25 cellular contexts compared by ENCODE assay signal in genomic region chr3:17432237-17432636, GRCh38.
DNase-seq lines count a peak whose midpoint lies in the region; ATAC-seq and TF ChIP-seq lines count a peak whose summit lies in the region.
"Had no signal": no experiment of that assay in that cellular context is flagged by ENCODE, and none has a peak within 500 bp of the region (broad histone marks: within the 10 kb centered on the region; RNA-seq: fewer than 3 reads in every experiment).

No MANE protein-coding gene starts in this region.

- no peaks in the 10 kb centered on the region for H3K9me2 ChIP-seq in PC-3 (replicated peaks; ENCODE audit: low read length)

- H3K27ac ChIP-seq in PC-3 (ENCODE audit: low read length): peak overlapping the region; percentile 21; the same call in 1 of the 2 replicates
- no peak overlapping the region for H3K27ac ChIP-seq in gastrocnemius medialis
- no peak overlapping the region for H3K27ac ChIP-seq in heart right ventricle
- no peak overlapping the region for H3K27ac ChIP-seq in aorta (ENCODE audit: low read depth in 1 of 2, low read length in 2 of 2)
- H3K27ac ChIP-seq: skin epidermis, vagina had no signal

- no peaks in the 10 kb centered on the region for H3K79me2 ChIP-seq in PC-3 (ENCODE audit: low read length)

- H3K9ac ChIP-seq in PC-3 (ENCODE audit: low read length): no peak overlapping the region

- no peaks in the 10 kb centered on the region for H3K27me3 ChIP-seq in PC-3 (ENCODE audit: low read length)
- no peaks in the 10 kb centered on the region for H3K27me3 ChIP-seq in gastrocnemius medialis
- H3K27me3 ChIP-seq in heart right ventricle: no peaks in the 10 kb centered on the region
- H3K27me3 ChIP-seq in aorta (ENCODE audit: control insufficient read depth in 1 of 2, insufficient read depth in 2 of 2, low read length in 1 of 2): no peaks in the 10 kb centered on the region
- H3K27me3 ChIP-seq: vagina had no signal

- H3K36me3 ChIP-seq in PC-3 (ENCODE audit: low read depth, low read length): no peaks in the 10 kb centered on the region
- no peaks in the 10 kb centered on the region for H3K36me3 ChIP-seq in gastrocnemius medialis
- no peaks in the 10 kb centered on the region for H3K36me3 ChIP-seq in heart right ventricle
- H3K36me3 ChIP-seq in aorta (ENCODE audit: control insufficient read depth in 1 of 2, insufficient read depth in 2 of 2, low read length in 1 of 2): no peaks in the 10 kb centered on the region
- H3K36me3 ChIP-seq: vagina had no signal

- peak; percentile 60 for ATAC-seq in PC-3
- no peak for ATAC-seq in gastrocnemius medialis
- no peak for ATAC-seq in heart right ventricle
- no peak for ATAC-seq in aorta (ENCODE audit: low FRiP score)
- no peak for ATAC-seq in GM18502 (IDR thresholded peaks at IDR 0.05; ENCODE audit: poor library complexity, unreplicated experiment)
- ATAC-seq: CD8-positive, alpha-beta T cell; effector memory CD8-positive, alpha-beta T cell; left colon; T-helper 17 cell had no signal

- no peaks in the 10 kb centered on the region for H4K20me1 ChIP-seq in PC-3 (ENCODE audit: low read length)

- POLR2A ChIA-PET in PC-3 (lab: Charles Lee; ENCODE audit: unreplicated experiment): no interaction called here

- H3K9me3 ChIP-seq in PC-3 (ENCODE audit: low read length): no peaks in the 10 kb centered on the region
- no peaks in the 10 kb centered on the region for H3K9me3 ChIP-seq in gastrocnemius medialis
- H3K9me3 ChIP-seq in heart right ventricle: no peaks in the 10 kb centered on the region
- H3K9me3 ChIP-seq in aorta (ENCODE audit: control insufficient read depth, low read length): no peaks in the 10 kb centered on the region
- H3K9me3 ChIP-seq: vagina had no signal

- peak; percentile 11 for DNase-seq in ELR (ENCODE audit: low read depth)
- peak; percentile 36 for DNase-seq in PC-3
- peak; percentile 40 for DNase-seq in epithelial cell of esophagus (ENCODE audit: low read depth)
- DNase-seq in renal cortical epithelial cell (ENCODE audit: low read depth): peak; percentile 57
- DNase-seq in gastrocnemius medialis: no peak
- DNase-seq in heart right ventricle: no peak
- DNase-seq in aorta: no peak
- DNase-seq: activated CD4-positive, alpha-beta memory T cell treated with anti-CD3 and anti-CD28 coated beads for 36 hours; activated naive CD4-positive, alpha-beta T cell; activated T-cell treated with anti-CD3 and anti-CD28 coated beads, Interleukin-2, amount 50 U/mL, for 1 hour; anterior cingulate cortex; CD8-positive, alpha-beta T cell; DMS53; effector memory CD8-positive, alpha-beta T cell; foreskin melanocyte; left colon; NCI-H1105; NCI-H2107; NCI-H526 treated with DMSO at 0.1 percent for 48 hours; SHP77; stimulated activated CD4-positive, alpha-beta T cell treated with anti-CD3 and anti-CD28 coated beads, Interleukin-4, amount 100 ng/mL, for 24 hours; T-helper 17 cell had no signal

- H3K4me3 ChIP-seq in PC-3 (ENCODE audit: low read length) (no peak overlapping the region), epithelial cell of esophagus (ENCODE audit: low read length) (no peak overlapping the region), gastrocnemius medialis (no peak overlapping the region), heart right ventricle (no peak overlapping the region), aorta (ENCODE audit: low read length in 2 of 2) (no peak overlapping the region)
- H3K4me3 ChIP-seq: skin epidermis, vagina had no signal

- peaks cover 12% of the 10 kb centered on the region for H3K4me1 ChIP-seq in PC-3 (ENCODE audit: insufficient read depth, low read length)
- H3K4me1 ChIP-seq in gastrocnemius medialis: peaks cover 8 to 10% of the 10 kb centered on the region in 2 donors
- H3K4me1 ChIP-seq in heart right ventricle: peaks cover 0 to 20% (median 0%) of the 10 kb centered on the region in 9 donors
- peaks cover 0 to 1% of the 10 kb centered on the region in 2 donors for H3K4me1 ChIP-seq in aorta (ENCODE audit: control insufficient read depth in 1 of 2, insufficient read depth in 2 of 2, low read length in 2 of 2)

- no peak for TF ChIP-seq CTCF in PC-3 (conservative IDR thresholded peaks at IDR 0.05; ENCODE audit: low read depth, low read length)
- TF ChIP-seq CTCF in epithelial cell of esophagus (IDR thresholded peaks at IDR 0.05; ENCODE audit: insufficient read depth, low read depth, low read length, missing control alignments): no peak
- no peak for TF ChIP-seq CTCF in gastrocnemius medialis (IDR thresholded peaks at IDR 0.05 in 4 of 5, conservative IDR thresholded peaks at IDR 0.05 in 1 of 5)
- TF ChIP-seq CTCF in heart right ventricle (IDR thresholded peaks at IDR 0.05): no peak

- H3F3A ChIP-seq in PC-3 (ENCODE audit: low read length, unreplicated experiment): no peaks in the 10 kb centered on the region

- H3K4me2 ChIP-seq in PC-3 (ENCODE audit: low read length): 0 out of 2 replicates have a peak overlapping the region, but pooled peaks have one; percentile 6

- CTCF ChIA-PET in PC-3 (lab: Charles Lee): interaction anchor here (0.5 kb wide), 1 partner anchor 127 kb away, joined by 3 read pairs; no protein-coding TSS in a partner anchor

- in situ Hi-C loops in gastrocnemius medialis (cut with MboI; ENCODE audit: low sequenced_read_pairs in 4 of 4): loop anchor here (5.0 to 25.0 kb wide), 4 partner anchors 95 to 413 kb away; no protein-coding TSS in a partner anchor

- no peak overlapping the region for H2AFZ ChIP-seq in PC-3 (ENCODE audit: low read length)

- BruUV-seq in PC-3 (replicated peaks; lab: Mats Ljungman, UMichigan): no TSS peak

- no peak for TF ChIP-seq POLR2A in gastrocnemius medialis (IDR thresholded peaks at IDR 0.05)

- intact Hi-C loops in PC-3 (cut with micrococcal nuclease) (loop anchor here (5.0 kb wide), 1 partner anchor 1555 kb away; no protein-coding TSS in a partner anchor), gastrocnemius medialis (cut with DNase I; ENCODE audit: low total_unique reads) (loop anchor here (1.0 kb wide), 1 partner anchor 409 kb away; no protein-coding TSS in a partner anchor), heart right ventricle (cut with DNase I) (loop anchor here in 9 of 10 donors (2.0 to 10.0 kb wide), 5 partner anchors 253 to 410 kb away; no protein-coding TSS in a partner anchor), aorta (cut with DNase I) (loop anchor here in 1 of 2 donors (10.0 kb wide), 1 partner anchor 203 kb away; no protein-coding TSS in a partner anchor)

Comparison
In these comparisons a context has a peak if more than half of its experiments do, and no peak if none do; other contexts are left out.
1. DNase-seq: peak in ELR (single experiment), PC-3 (single experiment), epithelial cell of esophagus (single experiment) and renal cortical epithelial cell (single experiment); none in gastrocnemius medialis (0 of 2), heart right ventricle (0 of 2) and aorta (0 of 2).